ENCODE assay signal across 26 cellular contexts in the genomic region with DNA sequence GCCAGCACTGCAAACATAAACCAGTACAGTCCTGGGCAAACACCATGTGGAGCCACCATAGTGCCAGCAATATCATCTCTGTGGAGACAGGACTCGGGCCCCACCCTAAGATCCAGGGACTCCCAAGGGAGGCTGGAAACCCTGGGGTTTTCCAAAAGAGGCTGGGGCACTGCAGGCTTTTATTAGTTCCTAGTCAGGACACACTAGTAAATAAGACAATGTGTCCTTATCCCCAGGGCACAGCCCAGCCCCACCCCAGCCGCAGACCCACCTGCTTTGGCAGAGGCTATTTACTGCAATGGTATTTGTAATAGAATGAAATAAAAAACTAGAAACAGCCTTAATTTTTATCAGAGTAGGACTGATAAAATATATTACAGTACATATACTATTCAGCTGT. TPM values are rescaled to one million over a fixed set of nuclear protein-coding genes. Genes with fewer than 3 reads are reported as not detected.
DNase-seq lines count a peak whose midpoint lies in the region; ATAC-seq and TF ChIP-seq lines count a peak whose summit lies in the region.
"Had no signal": no experiment of that assay in that cellular context is flagged by ENCODE, and none has a peak within 500 bp of the region (broad histone marks: within the 10 kb centered on the region; RNA-seq: fewer than 3 reads in every experiment).

No MANE protein-coding gene starts in this region.

- H2BK12ac ChIP-seq in H9 (ENCODE audit: insufficient read length, low read depth, low read length): no peak overlapping the region

- no peak overlapping the region for H2BK5ac ChIP-seq in H9 (ENCODE audit: insufficient read length, low read length)

- no peak overlapping the region for H2BK15ac ChIP-seq in H9 (ENCODE audit: low read depth, low read length)

- no peak for ATAC-seq in RWPE2 (ENCODE audit: low read depth)
- ATAC-seq in foreskin keratinocyte: no peak
- no peak for ATAC-seq in HG03039 (IDR thresholded peaks at IDR 0.05; ENCODE audit: unreplicated experiment)

- no peak overlapping the region for H4K8ac ChIP-seq in H9 (replicated peaks; ENCODE audit: insufficient read length, low read depth, low read length)

- H3K79me2 ChIP-seq in H9 (ENCODE audit: insufficient read depth, low read length): no peaks in the 10 kb centered on the region

- H3K4me3 ChIP-seq in RWPE2 (ENCODE audit: severe bottlenecking) (peak overlapping the region; percentile 85), sigmoid colon (no peak overlapping the region)

- H3K4me1 Mint-ChIP-seq in H9: peaks cover 7 to 9% of the 10 kb centered on the region in 2 experiments
- H3K4me1 Mint-ChIP-seq: CD4-positive, CD25-positive, alpha-beta regulatory T cell; stimulated activated memory B cell treated with anti-CD40 and anti-IgM and Interleukin-4, amounts not matched to agents 10 μg/mL and 1 μg/mL and 100 μg/mL, for 72 hours had no signal

- no peak overlapping the region for H4K91ac ChIP-seq in H9 (ENCODE audit: insufficient read length, low read depth, low read length)

- no CpG with 5 or more reads among the region's 2 CpGs for WGBS in H9 (ENCODE audit: extremely low coverage, insufficient read length, low lambda C conversion rate)
- 35 to 66% methylated on average over 2 of the region's 2 CpGs for WGBS in sigmoid colon, 2 donors

- H3K14ac ChIP-seq in H9 (ENCODE audit: insufficient read depth, low read length): no peak overlapping the region

- no peak overlapping the region for H2BK120ac ChIP-seq in H9 (ENCODE audit: low read depth, low read length, poor library complexity, severe bottlenecking)

- no peaks in the 10 kb centered on the region for H3K4me1 ChIP-seq in H9 (ENCODE audit: insufficient read depth, low read length)
- peaks cover 32% of the 10 kb centered on the region for H3K4me1 ChIP-seq in RWPE2 (ENCODE audit: insufficient read depth, poor library complexity, severe bottlenecking)
- peaks cover 26% of the 10 kb centered on the region for H3K4me1 ChIP-seq in foreskin keratinocyte
- peaks cover 0 to 14% (median 12%) of the 10 kb centered on the region in 4 donors for H3K4me1 ChIP-seq in sigmoid colon

- no peak for TF ChIP-seq POLR2A in sigmoid colon (IDR thresholded peaks at IDR 0.05)

- H3K27ac Mint-ChIP-seq in H9: no peak overlapping the region
- H3K27ac Mint-ChIP-seq: activated T-cell treated with anti-CD3 and anti-CD28 coated beads, Interleukin-2, amount 50 U/mL, for 72 hours; CD4-positive, CD25-positive, alpha-beta regulatory T cell; progenitor cell of endocrine pancreas; stimulated activated memory B cell treated with anti-CD40 and anti-IgM and Interleukin-4, amounts not matched to agents 10 μg/mL and 1 μg/mL and 100 μg/mL, for 72 hours; T-cell had no signal

- H3K9me3 ChIP-seq in H9 (ENCODE audit: control insufficient read depth, low read depth, low read length): no peaks in the 10 kb centered on the region
- no peaks in the 10 kb centered on the region for H3K9me3 ChIP-seq in RWPE2 (ENCODE audit: severe bottlenecking)
- H3K9me3 ChIP-seq in sigmoid colon: no peaks in the 10 kb centered on the region
- H3K9me3 ChIP-seq: ascending aorta, left ventricle myocardium inferior had no signal

- no peak overlapping the region for H3K23ac ChIP-seq in H9 (ENCODE audit: insufficient read length, low read depth, low read length)

- intact Hi-C loops in sigmoid colon (cut with DNase I): no loop called here

- no peak overlapping the region for H3K56ac ChIP-seq in H9 (ENCODE audit: insufficient read length, low read depth, low read length)

- H2AK5ac ChIP-seq in H9 (ENCODE audit: insufficient read length, low read length): no peak overlapping the region

- H3K36me3 ChIP-seq in RWPE2 (ENCODE audit: low read depth) (peaks cover 35% of the 10 kb centered on the region), sigmoid colon (no peaks in the 10 kb centered on the region)
- H3K36me3 ChIP-seq: ascending aorta, left ventricle myocardium inferior had no signal

- H3K4me3 Mint-ChIP-seq in H9: peak overlapping the region; percentile 62 to 77
- H3K4me3 Mint-ChIP-seq: stimulated activated memory B cell treated with anti-CD40 and anti-IgM and Interleukin-4, amounts not matched to agents 10 μg/mL and 1 μg/mL and 100 μg/mL, for 72 hours; T-cell had no signal

- H3K23me2 ChIP-seq in H9 (ENCODE audit: insufficient read length, low read depth, low read length, poor library complexity, severe bottlenecking): peaks cover 13% of the 10 kb centered on the region

- no peak overlapping the region for H2AFZ ChIP-seq in H9 (ENCODE audit: low read length)

- no peaks in the 10 kb centered on the region for H3K9me3 Mint-ChIP-seq in H9
- H3K9me3 Mint-ChIP-seq: activated T-cell treated with anti-CD3 and anti-CD28 coated beads, Interleukin-2, amount 50 U/mL, for 72 hours; CD4-positive, CD25-positive, alpha-beta regulatory T cell; stimulated activated memory B cell treated with anti-CD40 and anti-IgM and Interleukin-4, amounts not matched to agents 10 μg/mL and 1 μg/mL and 100 μg/mL, for 72 hours; T-cell had no signal

- TF ChIP-seq CTCF in H9 (conservative IDR thresholded peaks at IDR 0.05): no peak
- no peak for TF ChIP-seq CTCF in RWPE2 (IDR thresholded peaks at IDR 0.05; ENCODE audit: poor library complexity, severe bottlenecking)
- TF ChIP-seq CTCF in foreskin keratinocyte (conservative IDR thresholded peaks at IDR 0.05): no peak
- TF ChIP-seq CTCF in sigmoid colon (IDR thresholded peaks at IDR 0.05): no peak

- no peaks in the 10 kb centered on the region for H3K36me3 Mint-ChIP-seq in H9 (ENCODE audit: insufficient read depth in 1 of 3, low read depth in 3 of 3)
- H3K36me3 Mint-ChIP-seq: CD4-positive, CD25-positive, alpha-beta regulatory T cell; stimulated activated memory B cell treated with anti-CD40 and anti-IgM and Interleukin-4, amounts not matched to agents 10 μg/mL and 1 μg/mL and 100 μg/mL, for 72 hours; T-cell had no signal

- H3T11ph ChIP-seq in H9 (ENCODE audit: low read length): no peak overlapping the region

- H3K79me1 ChIP-seq in H9 (ENCODE audit: insufficient read depth, low read depth, low read length, poor library complexity, severe bottlenecking): no peaks in the 10 kb centered on the region

- H3K9ac ChIP-seq in H9 (ENCODE audit: extremely low read depth, insufficient read length, low read length): no peak overlapping the region
- H3K9ac ChIP-seq: KMS-11 had no signal

- peak overlapping the region; percentile 50 for H3K4me2 ChIP-seq in H9 (ENCODE audit: insufficient read depth, insufficient read length, low read length)
- H3K4me2 ChIP-seq: KMS-11 had no signal

- H3K18ac ChIP-seq in H9 (ENCODE audit: insufficient read length, low read depth, low read length): no peak overlapping the region

- H4K5ac ChIP-seq in H9 (ENCODE audit: insufficient read length, low read depth, low read length): no peak overlapping the region

- H3K27me3 Mint-ChIP-seq in H9 (ENCODE audit: low read depth): peaks cover 44% of the 10 kb centered on the region

- no peak overlapping the region for H3K4ac ChIP-seq in H9 (ENCODE audit: low read depth, low read length)

- H3K27me3 ChIP-seq in H9 (ENCODE audit: insufficient read depth, low read length) (peaks cover 4% of the 10 kb centered on the region; the same call in 1 of the 2 replicates), RWPE2 (ENCODE audit: insufficient read depth, poor library complexity, severe bottlenecking) (no peaks in the 10 kb centered on the region), foreskin keratinocyte (no peaks in the 10 kb centered on the region), sigmoid colon (peaks cover 26 to 64% (median 37%) of the 10 kb centered on the region in 3 donors)

- TF ChIP-seq EP300 in sigmoid colon (IDR thresholded peaks at IDR 0.05): no peak

- no peak overlapping the region for H2BK20ac ChIP-seq in H9 (ENCODE audit: low read depth, low read length, poor library complexity, severe bottlenecking)

- DNase-seq in H9: no peak
- no peak for DNase-seq in RWPE2 (ENCODE audit: low spot score)
- DNase-seq in foreskin keratinocyte: peak in 1 of 2 donors; percentile 43
- DNase-seq in sigmoid colon: peak; percentile 48
- no peak for DNase-seq in nucleus accumbens (lab: John Stamatoyannopoulos, UW)
- DNase-seq in activated CD8-positive, alpha-beta memory T cell treated with anti-CD3 and anti-CD28 coated beads, Interleukin-2, amount 50 U/mL, for 4 hours: no peak
- DNase-seq in NK-92 treated with Interleukin-12 subunit alpha and Interleukin-12 subunit beta, amount 100 ng/mL, for 24 hours (lab: John Stamatoyannopoulos, UW): no peak
- DNase-seq: activated naive CD4-positive, alpha-beta T cell treated with anti-CD3 and anti-CD28 coated beads, Interleukin-2, amount 50 U/mL, for 16 hours; DMS153; effector CD4-positive, alpha-beta T cell; GDM1; HCEC 1CT; left ventricle myocardium inferior; NCI-H187 had no signal

- H3K27ac ChIP-seq in H9 (ENCODE audit: insufficient read length, low read depth, low read length) (no peak overlapping the region), RWPE2 (ENCODE audit: poor library complexity, severe bottlenecking) (peak overlapping the region; percentile 98), foreskin keratinocyte (peak overlapping the region; percentile 99), sigmoid colon (no peak overlapping the region)
- H3K27ac ChIP-seq: ascending aorta, KMS-11, left ventricle myocardium inferior had no signal

- H4K20me1 ChIP-seq in H9 (ENCODE audit: control insufficient read depth, insufficient read depth, insufficient read length): no peaks in the 10 kb centered on the region

RNA-seq across cellular contexts. Expression of gene GJB3, which starts 0.5 kb away (rescaled TPM):
- 0.96 and 1.1 TPM in 2 replicates for total RNA-seq in H9 (2021)
- total RNA-seq in foreskin keratinocyte: 180 and 195 TPM in 2 replicates
- polyA plus RNA-seq in foreskin keratinocyte: 195 and 203 TPM in 2 replicates
- not detected for total RNA-seq in sigmoid colon
- polyA plus RNA-seq in sigmoid colon: 10 to 100 TPM in 1 of 3 donors, 1 to 10 TPM in 2; 1.2 to 11.0 (median 1.8) TPM
- total RNA-seq: activated T-cell treated with anti-CD3 and anti-CD28 coated beads, Interleukin-2, amount 50 U/mL, for 72 hours; ascending aorta; CD4-positive, CD25-positive, alpha-beta regulatory T cell; cerebellum; fibroblast of lung; left ventricle myocardium inferior; T-cell; temporal lobe had no signal
- polyA plus RNA-seq: CD4-positive, CD25-positive, alpha-beta regulatory T cell; fibroblast of lung; neural cell had no signal

RNA-seq across cellular contexts. Expression of gene GJA4, which starts 12.3 kb away (rescaled TPM):
- total RNA-seq in H9 (2021) (1.4 and 2.1 TPM in 2 replicates), foreskin keratinocyte (0.07 and 0.17 TPM in 2 replicates), sigmoid colon (10 to 100 TPM in 1 of 4 donors, 1 to 10 TPM in 3; 3.3 to 14.7 (median 7.6) TPM)
- polyA plus RNA-seq in foreskin keratinocyte (0.10 and 0.18 TPM in 2 replicates), sigmoid colon (1 to 10 TPM in 1 of 3 donors, under 1 TPM in 1, not detected in 1; 0.60 to 8.3 TPM)
- total RNA-seq: CD4-positive, CD25-positive, alpha-beta regulatory T cell; fibroblast of lung; T-cell had no signal
- polyA plus RNA-seq: CD4-positive, CD25-positive, alpha-beta regulatory T cell; fibroblast of lung; neural cell had no signal

RNA-seq across cellular contexts. Expression of gene GJB4, which starts 21.0 kb away (rescaled TPM):
- total RNA-seq in H9 (2021) (not detected in 2 replicates), foreskin keratinocyte (9.9 and 18.2 TPM in 2 replicates), sigmoid colon (not detected)
- polyA plus RNA-seq in foreskin keratinocyte (10.4 and 19.8 TPM in 2 replicates), sigmoid colon (under 1 TPM in 1 of 3 donors, not detected in 2; 0.39 TPM)
- total RNA-seq: activated T-cell treated with anti-CD3 and anti-CD28 coated beads, Interleukin-2, amount 50 U/mL, for 72 hours; ascending aorta; CD4-positive, CD25-positive, alpha-beta regulatory T cell; cerebellum; fibroblast of lung; left ventricle myocardium inferior; progenitor cell of endocrine pancreas; T-cell; temporal lobe had no signal
- polyA plus RNA-seq: CD4-positive, CD25-positive, alpha-beta regulatory T cell; fibroblast of lung; neural cell had no signal

RNA-seq across cellular contexts. Expression of gene GJB5, which starts 25.7 kb away (rescaled TPM):
- total RNA-seq in H9 (2021): 0.22 and 0.26 TPM in 2 replicates
- total RNA-seq in foreskin keratinocyte: 119 and 146 TPM in 2 replicates
- polyA plus RNA-seq in foreskin keratinocyte: 141 and 181 TPM in 2 replicates
- total RNA-seq in sigmoid colon: not detected
- polyA plus RNA-seq in sigmoid colon: under 1 TPM in 1 of 3 donors, not detected in 2; 0.69 TPM
- total RNA-seq: activated T-cell treated with anti-CD3 and anti-CD28 coated beads, Interleukin-2, amount 50 U/mL, for 72 hours; ascending aorta; CD4-positive, CD25-positive, alpha-beta regulatory T cell; cerebellum; fibroblast of lung; left ventricle myocardium inferior; progenitor cell of endocrine pancreas; T-cell; temporal lobe had no signal
- polyA plus RNA-seq: fibroblast of lung, neural cell had no signal

Comparison
In these comparisons a context has a peak if more than half of its experiments do, and no peak if none do; other contexts are left out.
1. H3K27ac ChIP-seq: peak in RWPE2 (single experiment) and foreskin keratinocyte (single experiment); none in H9 (single experiment) and sigmoid colon (0 of 4).
2. RNA of gene GJB3, which starts 0.5 kb away (total RNA-seq): 180 to 195 TPM in foreskin keratinocyte; 0.96 to 1.1 TPM in H9 and not detected in sigmoid colon; every median in the first group is over 10 times any median in the second.
3. RNA of gene GJB4, which starts 21.0 kb away (total RNA-seq): 9.9 to 18.2 TPM in foreskin keratinocyte; not detected in H9 and not detected in sigmoid colon; every median in the first group is over 10 times any median in the second.